17 cellular contexts compared by ENCODE assay signal in genomic region chr6:32224696-32225095, GRCh38. TPM values are rescaled to one million over a fixed set of nuclear protein-coding genes. Genes with fewer than 3 reads are reported as not detected.
DNase-seq lines count a peak whose midpoint lies in the region; ATAC-seq and TF ChIP-seq lines count a peak whose summit lies in the region.
"Had no signal": no experiment of that assay in that cellular context is flagged by ENCODE, and none has a peak within 500 bp of the region (broad histone marks: within the 10 kb centered on the region; RNA-seq: fewer than 3 reads in every experiment).

No MANE protein-coding gene starts in this region.

- peaks cover 20% of the 10 kb centered on the region for H3K4me1 ChIP-seq in left ventricle myocardium inferior
- no peaks in the 10 kb centered on the region for H3K4me1 ChIP-seq in GM23338 (ENCODE audit: insufficient read depth)
- peaks cover 5 to 13% (median 8%) of the 10 kb centered on the region in 4 donors for H3K4me1 ChIP-seq in upper lobe of left lung
- H3K4me1 ChIP-seq: foreskin keratinocyte had no signal

- DNase-seq in left ventricle myocardium inferior (no peak), Right ventricle myocardium inferior (ENCODE audit: missing footprints) (no peak), GM23338 (ENCODE audit: low spot score) (no peak), endothelial cell (ENCODE audit: low spot score) (no peak), upper lobe of left lung (no peak), activated T-cell treated with anti-CD3 and anti-CD28 coated beads for 4 hours (no peak), H4 (ENCODE audit: low spot score) (no peak)
- DNase-seq: activated CD4-positive, alpha-beta T cell treated with anti-CD3 and anti-CD28 coated beads, Interleukin-2, amount 10 ng/mL, durations not matched to agents 24 days and 14 days; activated gamma-delta T cell treated with Interleukin-2 at 50 U/mL for 16 hours; amniotic stem cell; foreskin keratinocyte; H7; IMR-90; kidney glomerular epithelial cell; NCI-H2029 had no signal

- H4K20me1 ChIP-seq in GM23338 (replicated peaks; ENCODE audit: insufficient read depth), result no peaks in the 10 kb centered on the region

- no peaks in the 10 kb centered on the region for H3K9me3 Mint-ChIP-seq in GM23338
- H3K9me3 Mint-ChIP-seq in endothelial cell (ENCODE audit: unreplicated experiment), result no peaks in the 10 kb centered on the region
- H3K9me3 Mint-ChIP-seq: activated CD4-positive, alpha-beta T cell treated with anti-CD3 and anti-CD28 coated beads, Interleukin-2, amount 10 ng/mL, durations not matched to agents 24 days and 14 days had no signal

- H3K4me1 Mint-ChIP-seq in GM23338 (peaks cover 12% of the 10 kb centered on the region), endothelial cell (ENCODE audit: unreplicated experiment) (peaks cover 50% of the 10 kb centered on the region)

- ATAC-seq in Right ventricle myocardium inferior, result no peak
- no peak for ATAC-seq in GM23338
- no peak for ATAC-seq in upper lobe of left lung (ENCODE audit: low FRiP score in 2 of 2)
- ATAC-seq in HG03432 (IDR thresholded peaks at IDR 0.05; ENCODE audit: unreplicated experiment), result no peak
- ATAC-seq: foreskin keratinocyte had no signal

- H3K9me3 ChIP-seq in left ventricle myocardium inferior (replicated peaks) (no peaks in the 10 kb centered on the region), upper lobe of left lung (no peaks in the 10 kb centered on the region)
- H3K9me3 ChIP-seq: neutrophil had no signal

- no peak overlapping the region for H3K4me2 ChIP-seq in GM23338

- H3K27ac Mint-ChIP-seq in GM23338 (no peak overlapping the region), endothelial cell (ENCODE audit: unreplicated experiment) (peak overlapping the region; percentile 85)
- H3K27ac Mint-ChIP-seq: activated CD4-positive, alpha-beta T cell treated with anti-CD3 and anti-CD28 coated beads, Interleukin-2, amount 10 ng/mL, durations not matched to agents 24 days and 14 days had no signal

- no peaks in the 10 kb centered on the region for H3F3A ChIP-seq in GM23338 (replicated peaks; ENCODE audit: low read depth)

- H3K27me3 ChIP-seq in left ventricle myocardium inferior (ENCODE audit: low read depth) (peaks cover 16% of the 10 kb centered on the region), GM23338 (ENCODE audit: insufficient read depth) (no peaks in the 10 kb centered on the region), upper lobe of left lung (no peaks in the 10 kb centered on the region)
- H3K27me3 ChIP-seq: foreskin keratinocyte, neutrophil had no signal

- no peak overlapping the region for H3K4me3 Mint-ChIP-seq in GM23338
- H3K4me3 Mint-ChIP-seq in endothelial cell (ENCODE audit: unreplicated experiment), result no peak overlapping the region
- H3K4me3 Mint-ChIP-seq: activated CD4-positive, alpha-beta T cell treated with anti-CD3 and anti-CD28 coated beads, Interleukin-2, amount 10 ng/mL, durations not matched to agents 24 days and 14 days had no signal

- no peak for TF ChIP-seq EP300 in upper lobe of left lung (IDR thresholded peaks at IDR 0.05)

- no peak for TF ChIP-seq CTCF in left ventricle myocardium inferior (IDR thresholded peaks at IDR 0.05; ENCODE audit: borderline replicate concordance)
- no peak for TF ChIP-seq CTCF in GM23338 (conservative IDR thresholded peaks at IDR 0.05; ENCODE audit: low read depth in 2 of 2)
- no peak for TF ChIP-seq CTCF in endothelial cell (IDR thresholded peaks at IDR 0.05; ENCODE audit: unreplicated experiment)
- TF ChIP-seq CTCF in upper lobe of left lung (IDR thresholded peaks at IDR 0.05), result no peak

- no peak for TF ChIP-seq POLR2A in upper lobe of left lung (IDR thresholded peaks at IDR 0.05)

- intact Hi-C loops in left ventricle myocardium inferior (cut with micrococcal nuclease), result no loop called here
- intact Hi-C loops in Right ventricle myocardium inferior (cut with DNase I), result no loop called here

- H3K79me2 ChIP-seq in GM23338 (replicated peaks; ENCODE audit: insufficient read depth), result no peaks in the 10 kb centered on the region

- 0 out of 2 replicates have a peak, but pooled peaks cover 3% of the 10 kb centered on the region for H3K9me2 ChIP-seq in GM23338 (ENCODE audit: insufficient read depth)

- H2AFZ ChIP-seq in GM23338, result peak overlapping the region; percentile 72

- H3K27me3 Mint-ChIP-seq in GM23338 (ENCODE audit: insufficient read depth, low read depth, poor library complexity) (peaks cover 7% of the 10 kb centered on the region), endothelial cell (ENCODE audit: unreplicated experiment) (peaks cover 5% of the 10 kb centered on the region)

- H3K4me3 ChIP-seq in left ventricle myocardium inferior, result no peak overlapping the region
- H3K4me3 ChIP-seq in GM23338, result no peak overlapping the region
- no peak overlapping the region for H3K4me3 ChIP-seq in upper lobe of left lung

- H3K36me3 Mint-ChIP-seq in GM23338 (ENCODE audit: low read depth), result no peaks in the 10 kb centered on the region
- peaks cover 8% of the 10 kb centered on the region for H3K36me3 Mint-ChIP-seq in endothelial cell (ENCODE audit: low read depth, unreplicated experiment)

- peaks cover 15% of the 10 kb centered on the region for H3K36me3 ChIP-seq in left ventricle myocardium inferior
- H3K36me3 ChIP-seq in GM23338 (ENCODE audit: insufficient read depth), result no peaks in the 10 kb centered on the region
- peaks cover 0 to 19% (median 5%) of the 10 kb centered on the region in 4 donors for H3K36me3 ChIP-seq in upper lobe of left lung
- H3K36me3 ChIP-seq: neutrophil had no signal

- 75 to 95% methylated on average over 2 of the region's 2 CpGs for WGBS in upper lobe of left lung, 2 donors

- H3K27ac ChIP-seq in left ventricle myocardium inferior (replicated peaks) (peak overlapping the region; percentile 93), GM23338 (ENCODE audit: low read depth) (no peak overlapping the region), upper lobe of left lung (peak overlapping the region; percentile 64 to 87 (median 82))
- H3K27ac ChIP-seq: foreskin keratinocyte, neutrophil had no signal

TF ChIP-seq in GM23338, 12 proteins besides CTCF, POLR2A, EP300 and RAD21 (continues in another document):
- no peak for TF ChIP-seq ZNF114 (CRISPR knock-in tag; IDR thresholded peaks at IDR 0.05)

RNA-seq across cellular contexts. Expression of gene NOTCH4, which starts 0.8 kb away (rescaled TPM):
- 23.0 TPM for total RNA-seq in left ventricle myocardium inferior
- total RNA-seq in Right ventricle myocardium inferior, result 24.4 TPM
- total RNA-seq in GM23338 (2014; rRNA removed; shearing (Covaris generic)), result 2.8 and 3.5 TPM in 2 replicates
- 2.6 and 2.7 TPM in 2 replicates for polyA plus RNA-seq in GM23338 (2016; fragmentation: Nextera tagmentation; extraction: Ambion mirVana)
- 151 TPM for total RNA-seq in endothelial cell (ENCODE audit: unreplicated experiment)
- total RNA-seq in upper lobe of left lung, result 100 to 1,000 TPM in 2 of 6 donors, 10 to 100 TPM in 4; 27.0 to 139 (median 65.1) TPM
- 0.23 and 0.43 TPM in 2 replicates for total RNA-seq in H4 (2014; rRNA removed; shearing (Covaris generic))

RNA-seq across cellular contexts. Expression of gene GPSM3, which starts 32.3 kb away (rescaled TPM):
- total RNA-seq in left ventricle myocardium inferior (5.0 TPM), Right ventricle myocardium inferior (6.3 TPM), endothelial cell (ENCODE audit: unreplicated experiment) (49.0 TPM), upper lobe of left lung (10 to 100 TPM; 18.9 to 80.4 (median 30.6) TPM)
- total RNA-seq in GM23338 (2014; rRNA removed; shearing (Covaris generic)), result 4.7 and 7.8 TPM in 2 replicates
- polyA plus RNA-seq in GM23338 (2016; fragmentation: Nextera tagmentation; extraction: Ambion mirVana), result 5.5 and 5.9 TPM in 2 replicates
- 3.2 and 3.9 TPM in 2 replicates for total RNA-seq in H4 (2014; rRNA removed; shearing (Covaris generic))

RNA-seq across cellular contexts. Expression of gene PBX2, which starts 34.7 kb away (rescaled TPM):
- total RNA-seq in left ventricle myocardium inferior (36.5 TPM), Right ventricle myocardium inferior (42.9 TPM), endothelial cell (ENCODE audit: unreplicated experiment) (308 TPM), upper lobe of left lung (100 to 1,000 TPM in 1 of 6 donors, 10 to 100 TPM in 5; 78.6 to 147 (median 93.4) TPM)
- 89.4 and 111 TPM in 2 replicates for total RNA-seq in GM23338 (2014; rRNA removed; shearing (Covaris generic))
- 7.2 and 8.5 TPM in 2 replicates for polyA plus RNA-seq in GM23338 (2016; fragmentation: Nextera tagmentation; extraction: Ambion mirVana)
- 14.3 and 17.4 TPM in 2 replicates for total RNA-seq in H4 (2014; rRNA removed; shearing (Covaris generic))

RNA-seq across cellular contexts. Expression of gene AGER, which starts 40.6 kb away (rescaled TPM):
- total RNA-seq in left ventricle myocardium inferior (1.8 TPM), Right ventricle myocardium inferior (2.0 TPM), endothelial cell (ENCODE audit: unreplicated experiment) (42.2 TPM), upper lobe of left lung (1,000 to 10,000 TPM in 5 of 6 donors, 100 to 1,000 TPM in 1; 543 to 2,806 (median 1,294) TPM)
- total RNA-seq in GM23338 (2014; rRNA removed; shearing (Covaris generic)), result 2.0 and 2.3 TPM in 2 replicates
- polyA plus RNA-seq in GM23338 (2016; fragmentation: Nextera tagmentation; extraction: Ambion mirVana), result 3.4 and 5.0 TPM in 2 replicates
- 0.41 TPM in 1 of 2 replicates, not detected in the other for total RNA-seq in H4 (2014; rRNA removed; shearing (Covaris generic))

RNA-seq across cellular contexts. Expression of gene RNF5, which starts 46.5 kb away (rescaled TPM):
- 76.0 TPM for total RNA-seq in left ventricle myocardium inferior
- total RNA-seq in Right ventricle myocardium inferior, result 97.5 TPM
- total RNA-seq in GM23338 (2014; rRNA removed; shearing (Covaris generic)), result 119 and 127 TPM in 2 replicates
- 164 and 173 TPM in 2 replicates for polyA plus RNA-seq in GM23338 (2016; fragmentation: Nextera tagmentation; extraction: Ambion mirVana)
- 44.4 TPM for total RNA-seq in endothelial cell (ENCODE audit: unreplicated experiment)
- 10 to 100 TPM; 23.0 to 73.6 (median 59.1) TPM for total RNA-seq in upper lobe of left lung
- total RNA-seq in H4 (2014; rRNA removed; shearing (Covaris generic)), result 55.7 and 56.9 TPM in 2 replicates
